Comparison of ENCODE assay signal across 16 cellular contexts in the genomic region with DNA sequence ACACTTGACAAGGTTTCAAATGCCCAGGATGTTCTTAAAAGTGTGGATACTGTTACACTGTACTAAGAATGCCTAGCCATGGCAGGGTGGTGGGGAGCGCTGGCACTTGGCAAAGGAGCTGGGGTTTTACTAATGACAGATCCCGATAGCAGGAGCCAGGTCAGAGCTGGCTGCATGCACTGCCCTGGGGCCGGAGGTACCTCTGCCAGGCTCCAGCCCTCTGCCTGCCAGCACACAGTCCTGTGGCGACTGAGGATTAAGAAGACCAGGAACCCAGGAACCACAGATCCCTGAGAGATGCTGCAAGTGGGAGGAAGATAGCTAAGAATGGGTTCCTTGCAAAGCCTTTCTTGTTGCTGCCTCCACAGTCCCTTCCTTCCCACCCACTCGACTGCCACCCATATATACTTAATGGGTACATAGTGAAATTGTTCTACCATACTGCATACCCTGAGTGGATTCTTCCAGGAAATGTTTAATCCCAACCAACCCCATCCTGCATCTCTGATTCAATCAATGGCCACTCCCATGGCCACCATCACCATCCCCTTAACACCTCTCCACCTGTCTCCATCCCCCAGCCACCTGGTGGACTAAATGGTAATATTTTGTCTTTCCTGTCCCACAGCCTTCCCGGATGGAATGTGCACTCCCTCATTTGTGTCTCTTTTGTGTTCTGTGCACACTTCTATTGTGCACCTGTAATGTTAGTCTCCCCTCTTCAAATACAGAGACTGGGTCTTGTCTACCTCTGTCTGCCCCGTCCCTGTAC.
A peak's percentile ranks its signal among the peaks of the same experiment; 100 is the strongest.
DNase-seq lines count a peak whose midpoint lies in the region; ATAC-seq and TF ChIP-seq lines count a peak whose summit lies in the region.
"Had no signal": no experiment of that assay in that cellular context is flagged by ENCODE, and none has a peak within 500 bp of the region (broad histone marks: within the 10 kb centered on the region; RNA-seq: fewer than 3 reads in every experiment).

No MANE protein-coding gene starts in this region.

- no peak for TF ChIP-seq CTCF in natural killer cell (IDR thresholded peaks at IDR 0.05)
- peak; percentile 21 for TF ChIP-seq CTCF in epithelial cell of proximal tubule (conservative IDR thresholded peaks at IDR 0.05; ENCODE audit: low read depth, low read length)
- peak; percentile 20 for TF ChIP-seq CTCF in neural crest cell (conservative IDR thresholded peaks at IDR 0.05)
- no peak for TF ChIP-seq CTCF in GM10266 (IDR thresholded peaks at IDR 0.05; ENCODE audit: control insufficient read depth, insufficient read depth, low read depth, missing control alignments)

- H3K4me3 ChIP-seq in epithelial cell of proximal tubule (ENCODE audit: low read depth, low read length), result no peak overlapping the region
- H3K4me3 ChIP-seq: adrenal gland, HAP-1, left lung, upper lobe of left lung had no signal

- H3K27me3 Mint-ChIP-seq in natural killer cell treated with Interleukin-12 subunit alpha and Interleukin-12 subunit beta and Interleukin-15 and Interleukin-18, amount 100 ng/mL, for 72 hours, result peaks cover 14 to 19% of the 10 kb centered on the region in 2 donors
- H3K27me3 Mint-ChIP-seq in natural killer cell (ENCODE audit: low read depth in 2 of 2) (peaks cover 10 to 19% of the 10 kb centered on the region in 2 donors), neural crest cell (ENCODE audit: low read depth) (peaks cover 4% of the 10 kb centered on the region)

- H3K4me3 Mint-ChIP-seq in natural killer cell treated with Interleukin-12 subunit alpha and Interleukin-12 subunit beta and Interleukin-15 and Interleukin-18, amount 100 ng/mL, for 72 hours, result no peak overlapping the region
- no peak overlapping the region for H3K4me3 Mint-ChIP-seq in natural killer cell
- no peak overlapping the region for H3K4me3 Mint-ChIP-seq in neural crest cell
- H3K4me3 Mint-ChIP-seq: CD4-positive, alpha-beta memory T cell had no signal

- intact Hi-C loops in natural killer cell (cut with micrococcal nuclease), result no loop called here

- no peak overlapping the region for H3K27ac Mint-ChIP-seq in natural killer cell treated with Interleukin-12 subunit alpha and Interleukin-12 subunit beta and Interleukin-15 and Interleukin-18, amount 100 ng/mL, for 72 hours
- H3K27ac Mint-ChIP-seq in natural killer cell (no peak overlapping the region), neural crest cell (ENCODE audit: unreplicated experiment) (peak overlapping the region; percentile 19)
- H3K27ac Mint-ChIP-seq: CD4-positive, alpha-beta memory T cell had no signal

- no peak for DNase-seq in natural killer cell treated with Interleukin-12 subunit alpha and Interleukin-12 subunit beta and Interleukin-15 and Interleukin-18, amount 100 ng/mL, for 72 hours (ENCODE audit: low spot score)
- DNase-seq in natural killer cell (no peak), epithelial cell of proximal tubule (ENCODE audit: low read depth) (no peak), neural crest cell (ENCODE audit: low read depth, low spot score) (no peak), AG08396 (ENCODE audit: low spot score) (no peak), GM03348 (ENCODE audit: low spot score) (no peak), GM10266 (ENCODE audit: extremely low spot score) (no peak)
- DNase-seq: adrenal gland; CD4-positive, alpha-beta memory T cell; DMS79; left lung; NCI-H1417 had no signal

- H3K9me3 Mint-ChIP-seq in natural killer cell treated with Interleukin-12 subunit alpha and Interleukin-12 subunit beta and Interleukin-15 and Interleukin-18, amount 100 ng/mL, for 72 hours, result no peaks in the 10 kb centered on the region
- H3K9me3 Mint-ChIP-seq in natural killer cell, result no peaks in the 10 kb centered on the region
- peaks cover 3% of the 10 kb centered on the region for H3K9me3 Mint-ChIP-seq in neural crest cell
- H3K9me3 Mint-ChIP-seq: CD4-positive, alpha-beta memory T cell had no signal

- no peaks in the 10 kb centered on the region for H3K36me3 Mint-ChIP-seq in natural killer cell treated with Interleukin-12 subunit alpha and Interleukin-12 subunit beta and Interleukin-15 and Interleukin-18, amount 100 ng/mL, for 72 hours
- H3K36me3 Mint-ChIP-seq in natural killer cell (no peaks in the 10 kb centered on the region), neural crest cell (ENCODE audit: low read depth) (no peaks in the 10 kb centered on the region)
- H3K36me3 Mint-ChIP-seq: CD4-positive, alpha-beta memory T cell had no signal

- ATAC-seq in natural killer cell treated with Interleukin-12 subunit alpha and Interleukin-12 subunit beta and Interleukin-15 and Interleukin-18, amount 100 ng/mL, for 72 hours, result peak; percentile 17 to 32
- ATAC-seq in natural killer cell, result no peak
- no peak for ATAC-seq in GM18858 (IDR thresholded peaks at IDR 0.05; ENCODE audit: unreplicated experiment)
- ATAC-seq: activated CD4-positive, CD25-positive, alpha-beta regulatory T cell treated with anti-CD3 and anti-CD28 coated beads, Interleukin-2, amount 50 U/mL, for 24 hours; left lung had no signal

- H3K4me1 Mint-ChIP-seq in natural killer cell treated with Interleukin-12 subunit alpha and Interleukin-12 subunit beta and Interleukin-15 and Interleukin-18, amount 100 ng/mL, for 72 hours (ENCODE audit: low read depth in 2 of 2), result no peaks in the 10 kb centered on the region
- no peaks in the 10 kb centered on the region for H3K4me1 Mint-ChIP-seq in natural killer cell
- H3K4me1 Mint-ChIP-seq in neural crest cell, result peaks cover 34% of the 10 kb centered on the region
- H3K4me1 Mint-ChIP-seq: CD4-positive, alpha-beta memory T cell had no signal

Comparison
In these comparisons a context has a peak if more than half of its experiments do, and no peak if none do; other contexts are left out.
1. ATAC-seq: peak in natural killer cell treated with Interleukin-12 subunit alpha and Interleukin-12 subunit beta and Interleukin-15 and Interleukin-18, amount 100 ng/mL, for 72 hours (2 of 2); none in natural killer cell (0 of 3) and GM18858 (single experiment).
2. CTCF ChIP-seq: peak in epithelial cell of proximal tubule (single experiment) and neural crest cell (single experiment); none in natural killer cell (single experiment) and GM10266 (single experiment).